8 cellular contexts compared by ENCODE assay signal in the genomic region with DNA sequence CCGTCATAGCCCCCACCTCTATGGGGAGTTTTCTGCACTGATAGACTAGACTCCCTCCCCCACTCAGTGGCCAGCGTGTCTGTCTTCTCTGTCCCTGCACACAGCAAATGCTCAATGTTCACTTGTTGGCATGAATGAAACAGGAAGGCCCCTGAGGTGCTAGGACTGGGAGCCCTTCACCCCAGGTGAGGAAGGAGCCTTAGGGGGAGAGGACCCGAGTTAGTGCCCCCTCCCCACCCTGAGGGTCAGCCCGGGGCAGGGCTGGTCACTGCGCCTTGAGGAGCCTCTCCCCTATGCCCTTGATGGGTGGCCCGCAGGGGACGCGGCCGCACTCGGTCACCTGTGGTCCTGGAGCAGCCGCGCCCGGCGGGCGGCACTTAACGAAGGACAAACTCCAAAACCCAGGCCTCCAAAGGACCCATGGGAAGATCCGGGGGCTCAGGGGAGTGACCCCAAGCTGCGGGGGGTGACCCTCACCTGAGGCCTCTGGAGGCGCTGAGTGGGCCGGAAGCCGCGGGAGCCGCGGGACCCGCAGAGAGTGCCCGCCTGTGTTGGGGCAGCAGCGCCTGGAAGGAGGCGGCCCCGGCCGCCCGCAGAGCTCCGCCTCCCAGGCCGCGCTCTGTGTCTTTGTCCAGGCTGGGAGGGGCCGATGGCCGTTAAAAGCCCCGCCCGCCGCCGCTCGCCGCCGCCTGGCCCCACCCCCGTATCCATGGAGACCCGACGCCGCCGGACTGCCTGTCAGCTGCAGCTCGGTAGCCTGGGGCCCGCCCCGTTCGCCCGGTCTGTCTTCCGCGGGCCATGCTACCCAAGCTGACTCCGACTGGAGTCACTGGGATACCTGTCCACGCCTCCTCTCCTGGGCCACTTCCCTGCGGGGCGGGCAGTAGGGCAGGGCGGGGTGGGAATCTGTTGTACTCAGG. TPM values are rescaled to one million over a fixed set of nuclear protein-coding genes. Genes with fewer than 3 reads are reported as not detected.
DNase-seq lines count a peak whose midpoint lies in the region; ATAC-seq and TF ChIP-seq lines count a peak whose summit lies in the region.

No MANE protein-coding gene starts in this region.

- peak overlapping the region; percentile 31; the same call in 1 of the 3 replicates for H2BK15ac ChIP-seq in IMR-90 (ENCODE audit: low read depth, low read length)

- no peak overlapping the region for H2BK20ac ChIP-seq in IMR-90 (ENCODE audit: low read depth, low read length)

- peak overlapping the region; percentile 14 for H2BK5ac ChIP-seq in IMR-90 (ENCODE audit: low read depth, low read length, poor library complexity, severe bottlenecking)

- H3K27ac ChIP-seq in IMR-90 (ENCODE audit: insufficient read depth, low read length): peak overlapping the region; percentile 25
- H3K27ac ChIP-seq in PC-3 (ENCODE audit: low read length): no peak overlapping the region
- peak overlapping the region; percentile 80 to 89 (median 83) for H3K27ac ChIP-seq in esophagus muscularis mucosa (replicated peaks in 1 of 4)
- H3K27ac ChIP-seq in muscle layer of duodenum (ENCODE audit: low read length): no peak overlapping the region

- TF ChIP-seq RAD21 in IMR-90 (IDR thresholded peaks at IDR 0.05; ENCODE audit: low read length): no peak

- H3K14ac ChIP-seq in IMR-90 (replicated peaks; ENCODE audit: low read depth, low read length): peak overlapping the region; percentile 91

- H3K9me1 ChIP-seq in IMR-90 (ENCODE audit: insufficient read depth, low read length): peaks cover 7% of the 10 kb centered on the region; the same call in 1 of the 2 replicates

- H3K36me3 ChIP-seq in IMR-90 (ENCODE audit: control insufficient read depth, insufficient read depth, low read length) (no peaks in the 10 kb centered on the region), PC-3 (ENCODE audit: low read depth, low read length) (no peaks in the 10 kb centered on the region), esophagus muscularis mucosa (no peaks in the 10 kb centered on the region), muscle layer of duodenum (ENCODE audit: control insufficient read depth in 1 of 2, insufficient read depth in 2 of 2, low read length in 2 of 2) (no peaks in the 10 kb centered on the region)

- H4K8ac ChIP-seq in IMR-90 (ENCODE audit: low read depth in 2 of 2, low read length in 2 of 2): peak overlapping the region in 1 of 2 experiments; percentile 86; a peak in 1 of 4 replicates

- BruUV-seq in IMR-90 (replicated peaks; lab: Mats Ljungman, UMichigan) (no TSS peak), PC-3 (replicated peaks; lab: Mats Ljungman, UMichigan) (no TSS peak)

- peak overlapping the region; percentile 82 for H4K5ac ChIP-seq in IMR-90 (ENCODE audit: low read depth, low read length)

- H4K91ac ChIP-seq in IMR-90 (ENCODE audit: insufficient read depth, low read depth, low read length): peak overlapping the region; percentile 79; the same call in 1 of the 2 replicates

- WGBS in IMR-90 (ENCODE audit: extremely low coverage in 2 of 2, insufficient read length in 1 of 2), 2 experiments: 2% methylated on average over 23 of the region's 60 CpGs; no CpG with 5 or more reads in 1 of the 2 experiments
- 4% methylated on average over 9 of the region's 60 CpGs for WGBS in esophagus muscularis mucosa

- H4K20me1 ChIP-seq in IMR-90 (ENCODE audit: insufficient read depth, low read length): 0 out of 2 replicates have a peak, but pooled peaks cover 7% of the 10 kb centered on the region
- no peaks in the 10 kb centered on the region for H4K20me1 ChIP-seq in PC-3 (ENCODE audit: low read length)

- POLR2A ChIA-PET in IMR-90 (lab: Charles Lee; ENCODE audit: unreplicated experiment) (no interaction called here), PC-3 (lab: Charles Lee; ENCODE audit: unreplicated experiment) (interaction anchor here (0.7 to 0.9 kb wide), 2 partner anchors 33 to 310 kb away, joined by 3 read pairs; a partner anchor contains a TSS)

- ATAC-seq in GM21529 (IDR thresholded peaks at IDR 0.05; ENCODE audit: unreplicated experiment) (peak; percentile 88), IMR-90 (ENCODE audit: low read depth) (peak; percentile 92), PC-3 (peak; percentile 83)

- H3K56ac ChIP-seq in IMR-90 (ENCODE audit: extremely low read depth, insufficient read depth, low read length): no peak overlapping the region; the same call in 1 of the 2 replicates

- H3K79me2 ChIP-seq in PC-3 (ENCODE audit: low read length): no peaks in the 10 kb centered on the region

- no peaks in the 10 kb centered on the region for H3F3A ChIP-seq in PC-3 (ENCODE audit: low read length, unreplicated experiment)

- TF ChIP-seq POLR2A in IMR-90 (IDR thresholded peaks at IDR 0.05; ENCODE audit: low read depth, low read length): no peak
- no peak for TF ChIP-seq POLR2A in esophagus muscularis mucosa (IDR thresholded peaks at IDR 0.05; ENCODE audit: low read depth)

- peak overlapping the region; percentile 89 for H3K18ac ChIP-seq in IMR-90 (ENCODE audit: low read depth, low read length)

- H3K4me3 ChIP-seq in IMR-90 (ENCODE audit: insufficient read depth, low read depth, low read length) (peak overlapping the region; percentile 83), PC-3 (ENCODE audit: low read length) (peak overlapping the region; percentile 90), esophagus muscularis mucosa (peak overlapping the region; percentile 65 to 81 (median 72)), muscle layer of duodenum (ENCODE audit: low read depth in 1 of 2, low read length in 2 of 2) (peak overlapping the region; percentile 60 to 80)

- peak overlapping the region; percentile 22; the same call in 1 of the 2 replicates for H2BK120ac ChIP-seq in IMR-90 (ENCODE audit: low read depth, low read length)

- peak overlapping the region; percentile 91 for H3K4ac ChIP-seq in IMR-90 (ENCODE audit: low read depth, low read length)

- H3K79me1 ChIP-seq in IMR-90 (ENCODE audit: low read depth in 1 of 2, low read length in 2 of 2): peaks cover 0 to 20% of the 10 kb centered on the region in 2 experiments; a peak in 3 of 4 replicates

- DNase-seq in DMS153 (lab: John Stamatoyannopoulos, UW) (peak; percentile 60), IMR-90 (peak; percentile 81), PC-3 (peak; percentile 96), esophagus muscularis mucosa (ENCODE audit: extremely low spot score) (peak; percentile 99)
- DNase-seq in activated T-cell treated with anti-CD3 and anti-CD28 coated beads, Interleukin-2, amount 50 U/mL, for 48 hours: peak; percentile 88 to 92
- DNase-seq in stimulated activated CD8-positive, alpha-beta memory T cell treated with anti-CD3 and anti-CD28 coated beads, Interleukin-4, amount 100 ng/mL, for 48 hours: peak; percentile 92

- CTCF ChIA-PET in IMR-90 (lab: Yijun Ruan, JAX) (interaction anchor here (0.7 kb wide), 1 partner anchor 29 kb away, joined by 3 read pairs; no protein-coding TSS in a partner anchor), PC-3 (lab: Charles Lee) (interaction anchor here (1.0 to 1.1 kb wide), 2 partner anchors 64 to 78 kb away, joined by 3 to 4 read pairs; no protein-coding TSS in a partner anchor)

- peak overlapping the region; percentile 63 for H3K9ac ChIP-seq in IMR-90 (ENCODE audit: low read depth, low read length)
- peak overlapping the region; percentile 67 for H3K9ac ChIP-seq in PC-3 (ENCODE audit: low read length)

- dilution Hi-C loops in IMR-90 (cut with HindIII; ENCODE audit: low sequenced_read_pairs, unreplicated experiment): no loop called here

- no peaks in the 10 kb centered on the region for H3K9me2 ChIP-seq in PC-3 (replicated peaks; ENCODE audit: low read length)

- H3K4me2 ChIP-seq in IMR-90 (ENCODE audit: low read depth, low read length): peak overlapping the region; percentile 100
- H3K4me2 ChIP-seq in PC-3 (ENCODE audit: low read length): peak overlapping the region; percentile 95

- H2AK9ac ChIP-seq in IMR-90 (replicated peaks; ENCODE audit: low read depth, low read length, poor library complexity): peak overlapping the region; percentile 83

- no peaks in the 10 kb centered on the region for H3K27me3 ChIP-seq in IMR-90 (ENCODE audit: control insufficient read depth, insufficient read depth, low read length)
- no peaks in the 10 kb centered on the region for H3K27me3 ChIP-seq in PC-3 (ENCODE audit: low read length)
- H3K27me3 ChIP-seq in esophagus muscularis mucosa: no peaks in the 10 kb centered on the region
- H3K27me3 ChIP-seq in muscle layer of duodenum (ENCODE audit: low read depth, low read length): no peaks in the 10 kb centered on the region

- TF ChIP-seq EP300 in esophagus muscularis mucosa (IDR thresholded peaks at IDR 0.05): no peak

- peak overlapping the region; percentile 98 for H2AK5ac ChIP-seq in IMR-90 (ENCODE audit: low read depth, low read length)

- peak overlapping the region; percentile 6 for H3K23ac ChIP-seq in IMR-90 (ENCODE audit: low read depth, low read length)

- in situ Hi-C loops in IMR-90 (cut with MboI; ENCODE audit: low sequenced_read_pairs): no loop called here

- no peaks in the 10 kb centered on the region for H3K9me3 ChIP-seq in IMR-90 (ENCODE audit: control insufficient read depth, insufficient read depth, low read length)
- H3K9me3 ChIP-seq in PC-3 (ENCODE audit: low read length): no peaks in the 10 kb centered on the region
- no peaks in the 10 kb centered on the region for H3K9me3 ChIP-seq in esophagus muscularis mucosa
- H3K9me3 ChIP-seq in muscle layer of duodenum (ENCODE audit: control insufficient read depth in 1 of 2, low read length in 2 of 2): no peaks in the 10 kb centered on the region

- H3K4me1 ChIP-seq in IMR-90 (ENCODE audit: control insufficient read depth, insufficient read depth, low read length) (peaks cover 14% of the 10 kb centered on the region), PC-3 (ENCODE audit: insufficient read depth, low read length) (peaks cover 28% of the 10 kb centered on the region), esophagus muscularis mucosa (peaks cover 42 to 54% (median 50%) of the 10 kb centered on the region in 4 donors), muscle layer of duodenum (ENCODE audit: control insufficient read depth in 1 of 2, insufficient read depth in 2 of 2, low read length in 2 of 2) (peaks cover 0 to 30% of the 10 kb centered on the region in 2 donors)

- TF ChIP-seq CTCF in IMR-90 (conservative IDR thresholded peaks at IDR 0.05; ENCODE audit: low read depth, low read length) (no peak), PC-3 (conservative IDR thresholded peaks at IDR 0.05; ENCODE audit: low read depth, low read length) (no peak), esophagus muscularis mucosa (IDR thresholded peaks at IDR 0.05) (no peak)

- intact Hi-C loops in IMR-90 (cut with micrococcal nuclease) (no loop called here), PC-3 (cut with micrococcal nuclease) (loop anchor here (5.0 kb wide), 1 partner anchor 34 kb away; no protein-coding TSS in a partner anchor), esophagus muscularis mucosa (cut with DNase I) (loop anchor here (5.0 kb wide), 1 partner anchor 34 kb away; no protein-coding TSS in a partner anchor)

- H2AFZ ChIP-seq in IMR-90 (replicated peaks; ENCODE audit: low read length, poor library complexity): peak overlapping the region; percentile 98
- H2AFZ ChIP-seq in PC-3 (ENCODE audit: low read length): peak overlapping the region; percentile 93

RNA-seq across cellular contexts. Expression of a gene that starts 15.4 kb away (rescaled TPM):
- total RNA-seq in IMR-90 (2012; rRNA removed) (18.9 and 19.7 TPM in 2 replicates), PC-3 (2014; rRNA removed) (58.7 and 67.9 TPM in 2 replicates), esophagus muscularis mucosa (1 to 10 TPM in 2 of 4 donors, under 1 TPM in 2; 0.52 to 2.3 (median 1.1) TPM)
- 7.2 and 8.9 TPM in 2 replicates for polyA plus RNA-seq in IMR-90 (2012; rRNA removed)
- 2.2 and 4.7 TPM in 2 replicates for polyA plus RNA-seq in IMR-90 (2012; cell fraction: cytosol; rRNA removed)
- polyA plus RNA-seq in IMR-90 (2012; cell fraction: nucleus; rRNA removed; ENCODE audit: low replicate concordance): 5.4 and 22.6 TPM in 2 replicates

RNA-seq across cellular contexts. Expression of a gene that starts 24.2 kb away (rescaled TPM):
- total RNA-seq in IMR-90 (2012; rRNA removed) (78.9 and 152 TPM in 2 replicates), PC-3 (2014; rRNA removed) (55.8 and 77.1 TPM in 2 replicates), esophagus muscularis mucosa (10 to 100 TPM; 36.5 to 72.6 (median 56.1) TPM)
- 83.3 and 96.7 TPM in 2 replicates for polyA plus RNA-seq in IMR-90 (2012; rRNA removed)
- polyA plus RNA-seq in IMR-90 (2012; cell fraction: cytosol; rRNA removed): 25.8 and 65.5 TPM in 2 replicates
- polyA plus RNA-seq in IMR-90 (2012; cell fraction: nucleus; rRNA removed; ENCODE audit: low replicate concordance): 19.1 and 55.3 TPM in 2 replicates

RNA-seq across cellular contexts. Expression of a gene that starts 58.6 kb away (rescaled TPM):
- total RNA-seq in IMR-90 (2012; rRNA removed): 0.72 and 1.4 TPM in 2 replicates
- polyA plus RNA-seq in IMR-90 (2012; rRNA removed): 4.1 and 4.2 TPM in 2 replicates
- 3.0 and 4.8 TPM in 2 replicates for polyA plus RNA-seq in IMR-90 (2012; cell fraction: cytosol; rRNA removed)
- polyA plus RNA-seq in IMR-90 (2012; cell fraction: nucleus; rRNA removed; ENCODE audit: low replicate concordance): 2.6 and 4.9 TPM in 2 replicates
- total RNA-seq in PC-3 (2014; rRNA removed): 4.4 and 5.0 TPM in 2 replicates
- 1 to 10 TPM in 3 of 4 donors, under 1 TPM in 1; 0.83 to 2.5 (median 2.0) TPM for total RNA-seq in esophagus muscularis mucosa

Comparison
In these comparisons a context has a peak if more than half of its experiments do, and no peak if none do; other contexts are left out.
1. H3K27ac ChIP-seq: peak in IMR-90 (single experiment) and esophagus muscularis mucosa (4 of 4); none in PC-3 (single experiment) and muscle layer of duodenum (single experiment).
2. Peak in every context shown above with its lines, with median percentiles within 50 percentile points of each other: DNase-seq, ATAC-seq and H3K4me3 ChIP-seq.